In genomic region chr6:52649521-52649920, GRCh38 we compare ENCODE assay signal across 1 cellular context.
TF ChIP-seq lines count a peak whose summit lies in the region.

No MANE protein-coding gene starts in this region.

TF ChIP-seq in GM23338, 12 proteins besides CTCF, POLR2A, EP300 and RAD21 (continued from another document):
- TF ChIP-seq, protein P1, sequence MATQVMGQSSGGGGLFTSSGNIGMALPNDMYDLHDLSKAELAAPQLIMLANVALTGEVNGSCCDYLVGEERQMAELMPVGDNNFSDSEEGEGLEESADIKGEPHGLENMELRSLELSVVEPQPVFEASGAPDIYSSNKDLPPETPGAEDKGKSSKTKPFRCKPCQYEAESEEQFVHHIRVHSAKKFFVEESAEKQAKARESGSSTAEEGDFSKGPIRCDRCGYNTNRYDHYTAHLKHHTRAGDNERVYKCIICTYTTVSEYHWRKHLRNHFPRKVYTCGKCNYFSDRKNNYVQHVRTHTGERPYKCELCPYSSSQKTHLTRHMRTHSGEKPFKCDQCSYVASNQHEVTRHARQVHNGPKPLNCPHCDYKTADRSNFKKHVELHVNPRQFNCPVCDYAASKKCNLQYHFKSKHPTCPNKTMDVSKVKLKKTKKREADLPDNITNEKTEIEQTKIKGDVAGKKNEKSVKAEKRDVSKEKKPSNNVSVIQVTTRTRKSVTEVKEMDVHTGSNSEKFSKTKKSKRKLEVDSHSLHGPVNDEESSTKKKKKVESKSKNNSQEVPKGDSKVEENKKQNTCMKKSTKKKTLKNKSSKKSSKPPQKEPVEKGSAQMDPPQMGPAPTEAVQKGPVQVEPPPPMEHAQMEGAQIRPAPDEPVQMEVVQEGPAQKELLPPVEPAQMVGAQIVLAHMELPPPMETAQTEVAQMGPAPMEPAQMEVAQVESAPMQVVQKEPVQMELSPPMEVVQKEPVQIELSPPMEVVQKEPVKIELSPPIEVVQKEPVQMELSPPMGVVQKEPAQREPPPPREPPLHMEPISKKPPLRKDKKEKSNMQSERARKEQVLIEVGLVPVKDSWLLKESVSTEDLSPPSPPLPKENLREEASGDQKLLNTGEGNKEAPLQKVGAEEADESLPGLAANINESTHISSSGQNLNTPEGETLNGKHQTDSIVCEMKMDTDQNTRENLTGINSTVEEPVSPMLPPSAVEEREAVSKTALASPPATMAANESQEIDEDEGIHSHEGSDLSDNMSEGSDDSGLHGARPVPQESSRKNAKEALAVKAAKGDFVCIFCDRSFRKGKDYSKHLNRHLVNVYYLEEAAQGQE (IDR thresholded peaks at IDR 0.05; ENCODE audit: unreplicated experiment), result no peak
- no peak for TF ChIP-seq ETS1 (IDR thresholded peaks at IDR 0.05)
- TF ChIP-seq CREB1 (CRISPR knock-in tag; IDR thresholded peaks at IDR 0.05; ENCODE audit: low read depth), result no peak
- no peak for TF ChIP-seq NANOG (IDR thresholded peaks at IDR 0.05; ENCODE audit: borderline replicate concordance)
- TF ChIP-seq POLR2AphosphoS5 (IDR thresholded peaks at IDR 0.05; ENCODE audit: low read depth), result no peak
